In genomic region chr1:164772635-164773034, GRCh38 we compare ENCODE assay signal across 7 cellular contexts.
DNase-seq lines count a peak whose midpoint lies in the region; ATAC-seq and TF ChIP-seq lines count a peak whose summit lies in the region.

No MANE protein-coding gene starts in this region.

- no peaks in the 10 kb centered on the region for H3K79me2 ChIP-seq in fibroblast of lung (ENCODE audit: control insufficient read depth, insufficient read depth, low read length)

- no peak overlapping the region for H3K9ac ChIP-seq in fibroblast of lung (ENCODE audit: insufficient read depth, low read length)

- peaks cover 36% of the 10 kb centered on the region for H3K4me1 ChIP-seq in fibroblast of lung (ENCODE audit: control insufficient read depth, extremely low read depth, insufficient read depth, low read length)

- H3K4me2 ChIP-seq in fibroblast of lung (ENCODE audit: extremely low read depth, insufficient read depth, low read length): peak overlapping the region; percentile 41

- H4K20me1 ChIP-seq in fibroblast of lung (ENCODE audit: control insufficient read depth, extremely low read depth, insufficient read depth, low read length): no peaks in the 10 kb centered on the region

- H2AFZ ChIP-seq in fibroblast of lung (ENCODE audit: low read length): no peak overlapping the region

- ATAC-seq in GM18519 (IDR thresholded peaks at IDR 0.05; ENCODE audit: low FRiP score, unreplicated experiment): peak; percentile 96
- peak; percentile 91 for ATAC-seq in HG02798 (IDR thresholded peaks at IDR 0.05; ENCODE audit: poor library complexity, unreplicated experiment)

- H3K27me3 ChIP-seq in fibroblast of lung (ENCODE audit: control insufficient read depth, insufficient read depth, low read length): no peaks in the 10 kb centered on the region
- H3K27me3 ChIP-seq in dorsolateral prefrontal cortex: no peaks in the 10 kb centered on the region

- H3K4me3 ChIP-seq in fibroblast of lung (replicated peaks in 1 of 4; ENCODE audit: control extremely low read depth in 1 of 4, insufficient read depth in 1 of 4, low read depth in 3 of 4, low read length in 4 of 4) (no peak overlapping the region), dorsolateral prefrontal cortex (no peak overlapping the region)

- TF ChIP-seq CTCF in fibroblast of lung (conservative IDR thresholded peaks at IDR 0.05 in 1 of 2, IDR thresholded peaks at IDR 0.05 in 1 of 2; ENCODE audit: low read depth in 1 of 2, low read length in 2 of 2): no peak
- no peak for TF ChIP-seq CTCF in dorsolateral prefrontal cortex (IDR thresholded peaks at IDR 0.05 in 54 of 56, conservative IDR thresholded peaks at IDR 0.05 in 2 of 56; ENCODE audit: low read depth in 1 of 56, partially characterized antibody in 56 of 56)

- H3K36me3 ChIP-seq in fibroblast of lung (ENCODE audit: control insufficient read depth, insufficient read depth, low read length): no peaks in the 10 kb centered on the region

- peak; percentile 72 for DNase-seq in NCI-H69 (lab: John Stamatoyannopoulos, UW)
- peak; percentile 88 to 99 for DNase-seq in fibroblast of lung (ENCODE audit: low read depth in 2 of 2)
- peak; percentile 92 for DNase-seq in renal cortical epithelial cell (ENCODE audit: low read depth)
- DNase-seq in NCI-H2171 (lab: John Stamatoyannopoulos, UW): no peak
- DNase-seq in dorsolateral prefrontal cortex: no peak

- no peaks in the 10 kb centered on the region for H3K9me3 ChIP-seq in fibroblast of lung (ENCODE audit: control insufficient read depth, insufficient read depth, low read depth, low read length)

- intact Hi-C loops in dorsolateral prefrontal cortex (cut with DNase I): no loop called here

- H3K27ac ChIP-seq in fibroblast of lung (ENCODE audit: insufficient read depth, low read length) (peak overlapping the region; percentile 66), dorsolateral prefrontal cortex (peak overlapping the region in 5 of 59 donors; percentile 12 to 60 (median 29))

Comparison
In these comparisons a context has a peak if more than half of its experiments do, and no peak if none do; other contexts are left out.
1. DNase-seq: peak in NCI-H69 (single experiment), fibroblast of lung (2 of 2) and renal cortical epithelial cell (single experiment); none in NCI-H2171 (single experiment) and dorsolateral prefrontal cortex (0 of 10).